ENCODE assay signal across 6 cellular contexts in genomic region chr7:4755045-4755444, GRCh38.
"Had no signal": no experiment of that assay in that cellular context is flagged by ENCODE, and none has a peak within 500 bp of the region (broad histone marks: within the 10 kb centered on the region; RNA-seq: fewer than 3 reads in every experiment).

No MANE protein-coding gene starts in this region.

- H3K27ac Mint-ChIP-seq: GM23338, H9 had no signal

- H3K9me3 Mint-ChIP-seq: GM23338, H9 had no signal

- DNase-seq: H9, HCEC 1CT, IMR-90 had no signal

- H3K4me3 ChIP-seq: GM23338 had no signal

- H3K4me1 Mint-ChIP-seq: GM23338, H9 had no signal

- FAIRE-seq: H1, H54 had no signal

- H3K4me3 Mint-ChIP-seq: GM23338, H9 had no signal
